ENCODE assay signal across 8 cellular contexts in the genomic region with DNA sequence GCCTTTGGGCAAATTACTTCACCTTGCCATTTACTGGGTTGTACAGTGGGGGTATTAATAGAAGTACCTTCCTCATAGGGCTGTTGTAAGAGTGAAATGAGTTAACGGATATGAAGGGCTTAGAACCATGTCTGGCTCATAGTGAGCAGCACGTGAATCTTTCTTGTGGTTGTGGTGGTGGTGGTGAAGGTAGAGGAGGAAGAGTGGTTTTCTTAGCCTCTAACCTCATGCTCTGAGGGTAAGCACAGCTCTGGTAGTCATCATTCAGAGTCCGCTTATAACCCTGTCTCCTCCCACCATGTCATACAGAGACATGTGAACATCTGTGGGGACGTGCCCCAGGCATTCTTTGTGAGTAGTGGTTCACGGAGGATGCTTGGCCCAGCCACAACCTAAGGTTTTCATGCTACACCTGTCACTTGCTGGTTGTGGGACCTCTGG.
DNase-seq lines count a peak whose midpoint lies in the region; ATAC-seq lines count a peak whose summit lies in the region.

No MANE protein-coding gene starts in this region.

- peaks cover 83% of the 10 kb centered on the region for H3K27me3 Mint-ChIP-seq in activated T-cell treated with anti-CD3 and anti-CD28 coated beads, Interleukin-2, amount 50 U/mL, for 24 hours

- DNase-seq in NOMO-1 treated with DMSO at 0.1 percent for 48 hours (lab: John Stamatoyannopoulos, UW; ENCODE audit: unreplicated experiment) (peak; percentile 10), NOMO-1 (lab: John Stamatoyannopoulos, UW; ENCODE audit: unreplicated experiment in 2 of 2) (no peak), NCI-H1417 (lab: John Stamatoyannopoulos, UW) (no peak), COLO829 (ENCODE audit: low spot score) (no peak), NCI-H748 treated with DMSO at 0.1 percent for 48 hours (lab: John Stamatoyannopoulos, UW) (no peak)
- peak; percentile 47 for DNase-seq in activated T-cell treated with anti-CD3 and anti-CD28 coated beads, Interleukin-2, amount 50 U/mL, for 24 hours
- DNase-seq in stimulated activated CD8-positive, alpha-beta memory T cell treated with anti-CD3 and anti-CD28 coated beads, Interleukin-15, amount 100 ng/mL, for 48 hours (ENCODE audit: low read depth in 2 of 2) = peak; percentile 15 to 23

- no peaks in the 10 kb centered on the region for H3K9me3 Mint-ChIP-seq in activated T-cell treated with anti-CD3 and anti-CD28 coated beads, Interleukin-2, amount 50 U/mL, for 24 hours

- peaks cover 21% of the 10 kb centered on the region for H3K4me1 Mint-ChIP-seq in activated T-cell treated with anti-CD3 and anti-CD28 coated beads, Interleukin-2, amount 50 U/mL, for 24 hours (ENCODE audit: low read depth)

- peak overlapping the region; percentile 17 for H3K27ac Mint-ChIP-seq in activated T-cell treated with anti-CD3 and anti-CD28 coated beads, Interleukin-2, amount 50 U/mL, for 24 hours

- H3K36me3 Mint-ChIP-seq in activated T-cell treated with anti-CD3 and anti-CD28 coated beads, Interleukin-2, amount 50 U/mL, for 24 hours (ENCODE audit: low read depth) = no peaks in the 10 kb centered on the region

- peak; percentile 93 for ATAC-seq in HG03432 (IDR thresholded peaks at IDR 0.05; ENCODE audit: unreplicated experiment)

- no peak overlapping the region for H3K4me3 Mint-ChIP-seq in activated T-cell treated with anti-CD3 and anti-CD28 coated beads, Interleukin-2, amount 50 U/mL, for 24 hours

Comparison
In these comparisons a context has a peak if more than half of its experiments do, and no peak if none do; other contexts are left out.
1. DNase-seq: peak in NOMO-1 treated with DMSO at 0.1 percent for 48 hours (single experiment), activated T-cell treated with anti-CD3 and anti-CD28 coated beads, Interleukin-2, amount 50 U/mL, for 24 hours (single experiment) and stimulated activated CD8-positive, alpha-beta memory T cell treated with anti-CD3 and anti-CD28 coated beads, Interleukin-15, amount 100 ng/mL, for 48 hours (2 of 2); none in NOMO-1 (0 of 2), NCI-H1417 (0 of 3), COLO829 (single experiment) and NCI-H748 treated with DMSO at 0.1 percent for 48 hours (single experiment).